6 cellular contexts compared by ENCODE assay signal in the genomic region with DNA sequence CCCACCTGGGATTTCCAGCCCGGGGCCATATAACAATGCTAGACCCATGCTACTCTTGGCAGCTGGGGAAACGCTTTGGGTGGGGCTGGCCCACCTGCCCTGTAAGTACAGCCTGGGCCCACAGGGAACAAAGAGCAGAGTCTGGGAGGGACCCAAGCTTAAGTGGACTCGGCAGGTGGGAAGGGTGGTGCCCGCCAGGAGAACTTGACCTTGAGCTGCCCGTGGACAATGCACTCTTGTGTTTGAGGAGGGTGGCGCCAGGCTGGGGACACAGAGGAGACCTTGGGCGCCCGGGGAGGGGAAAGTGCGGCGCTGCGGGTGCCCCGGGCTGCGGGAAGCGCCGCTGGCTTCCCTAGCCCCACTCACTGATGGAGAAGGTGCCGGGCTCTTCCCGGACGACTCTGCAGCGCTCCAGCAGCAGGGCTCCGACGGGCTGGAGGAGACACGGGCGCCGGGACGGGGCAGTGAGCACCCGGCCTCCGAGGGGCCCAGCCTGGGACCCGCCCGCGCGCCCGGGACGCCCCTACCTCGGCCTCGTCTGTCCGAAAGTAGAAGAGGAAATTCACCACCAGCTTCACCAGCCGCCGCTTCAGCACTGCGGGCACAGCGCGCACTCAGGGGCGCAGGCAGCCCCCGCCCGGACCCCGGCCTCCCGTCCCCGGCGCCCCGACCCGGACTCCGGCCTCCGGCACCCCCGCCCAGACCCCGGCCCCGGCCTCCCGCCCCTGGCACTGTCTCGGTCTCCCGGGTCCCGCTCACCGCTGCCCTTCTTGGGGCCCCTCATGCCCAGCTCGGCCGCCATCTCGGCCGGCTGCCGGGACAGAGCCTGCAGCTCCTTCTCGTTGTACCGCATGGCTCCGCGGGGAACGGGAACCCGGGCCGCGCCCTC. TPM values are rescaled to one million over a fixed set of nuclear protein-coding genes. Genes with fewer than 3 reads are reported as not detected.
DNase-seq lines count a peak whose midpoint lies in the region; ATAC-seq and TF ChIP-seq lines count a peak whose summit lies in the region.

No MANE protein-coding gene starts in this region.

- intact Hi-C loops in OCI-LY7 (cut with micrococcal nuclease; ENCODE audit: unreplicated experiment) = loop anchor here (1.0 to 5.0 kb wide), 5 partner anchors 38 to 377 kb away; partner anchors contain the start of gene AP3D1

- H3K4me3 ChIP-seq in OCI-LY7 (ENCODE audit: low read depth, low read length, poor library complexity, severe bottlenecking) (peak overlapping the region; percentile 96), foreskin fibroblast (ENCODE audit: low read depth in 1 of 2, low read length in 2 of 2) (peak overlapping the region; percentile 78 to 84), stomach smooth muscle (ENCODE audit: low read length in 2 of 2) (peak overlapping the region; percentile 53 to 84)

- H3K4me1 Mint-ChIP-seq in HFFc6 (ENCODE audit: low read depth) = peaks cover 47% of the 10 kb centered on the region

- peak overlapping the region; percentile 89 for H3K4me3 Mint-ChIP-seq in HFFc6

- no peak for TF ChIP-seq CTCF in HFFc6 (IDR thresholded peaks at IDR 0.05)
- no peak for TF ChIP-seq CTCF in OCI-LY7 (conservative IDR thresholded peaks at IDR 0.05; ENCODE audit: low read length)
- TF ChIP-seq CTCF in foreskin fibroblast (IDR thresholded peaks at IDR 0.05; ENCODE audit: low read depth, low read length) = no peak

- ATAC-seq in GM19463 (IDR thresholded peaks at IDR 0.05; ENCODE audit: unreplicated experiment) = no peak

- H3K9me2 ChIP-seq in OCI-LY7 (ENCODE audit: insufficient read depth, low read length) = no peaks in the 10 kb centered on the region

- peaks cover 63% of the 10 kb centered on the region for H3K79me2 ChIP-seq in OCI-LY7 (ENCODE audit: insufficient read depth, low read depth, low read length)

- no peak overlapping the region; the same call in 1 of the 2 replicates for H2AFZ ChIP-seq in OCI-LY7 (ENCODE audit: low read length)

- H3K27ac ChIP-seq in OCI-LY7 (ENCODE audit: low read depth, low read length, poor library complexity, severe bottlenecking) (peak overlapping the region; percentile 75), stomach smooth muscle (ENCODE audit: low read length) (peak overlapping the region; percentile 31)

- BruUV-seq in OCI-LY7 (replicated peaks; lab: Mats Ljungman, UMichigan) = no TSS peak

- peak overlapping the region; percentile 66 to 94 for H3K9ac ChIP-seq in stomach smooth muscle (ENCODE audit: low read length in 2 of 2)

- H3K4me2 ChIP-seq in OCI-LY7 (ENCODE audit: low read length) = peak overlapping the region; percentile 91

- peaks cover 14% of the 10 kb centered on the region; the same call in 1 of the 2 replicates for H3K27me3 Mint-ChIP-seq in HFFc6 (ENCODE audit: insufficient read depth)

- peak overlapping the region; percentile 97 for H3K27ac Mint-ChIP-seq in HFFc6

- CTCF ChIA-PET in OCI-LY7 (lab: Charles Lee; ENCODE audit: unreplicated experiment) = interaction anchor here (0.6 to 0.7 kb wide), 2 partner anchors 80 to 252 kb away, joined by 3 read pairs; no protein-coding TSS in a partner anchor

- no peaks in the 10 kb centered on the region for H3K27me3 ChIP-seq in stomach smooth muscle (ENCODE audit: control insufficient read depth in 1 of 2, insufficient read depth in 2 of 2, low read length in 2 of 2)

- peaks cover 38% of the 10 kb centered on the region for H4K20me1 ChIP-seq in OCI-LY7 (ENCODE audit: insufficient read depth, low read length)

- peak; percentile 60 for DNase-seq in DMS79 (lab: John Stamatoyannopoulos, UW)
- no peak for DNase-seq in HFFc6
- DNase-seq in OCI-LY7 (ENCODE audit: low spot score) = peak; percentile 45
- no peak for DNase-seq in foreskin fibroblast

- H3K36me3 ChIP-seq in OCI-LY7 (ENCODE audit: insufficient read depth, low read length) (peaks cover 81% of the 10 kb centered on the region), stomach smooth muscle (ENCODE audit: control insufficient read depth in 2 of 2, insufficient read depth in 2 of 2, low read length in 2 of 2) (peaks cover 3 to 17% of the 10 kb centered on the region in 2 donors)

- H3K9me3 Mint-ChIP-seq in HFFc6 = peaks cover 15% of the 10 kb centered on the region

- POLR2A ChIA-PET in OCI-LY7 (lab: Charles Lee) = no interaction called here

- peaks cover 32% of the 10 kb centered on the region for H3K36me3 Mint-ChIP-seq in HFFc6 (ENCODE audit: low read depth)

- H3K4me1 ChIP-seq in OCI-LY7 (ENCODE audit: insufficient read depth, low read length, poor library complexity, severe bottlenecking) (peaks cover 63% of the 10 kb centered on the region), stomach smooth muscle (ENCODE audit: control insufficient read depth, insufficient read depth, low read length) (peaks cover 58% of the 10 kb centered on the region)

- no peaks in the 10 kb centered on the region for H3K9me3 ChIP-seq in OCI-LY7 (ENCODE audit: low read length)
- H3K9me3 ChIP-seq in stomach smooth muscle (ENCODE audit: control insufficient read depth in 2 of 2, low read length in 2 of 2) = no peaks in the 10 kb centered on the region

RNA-seq across cellular contexts. Expression of gene PLEKHJ1, which starts 0.5 kb away (rescaled TPM):
- total RNA-seq in HFFc6 (2021; fragmentation: NEBNext Ultra II Directional; extraction: Animal tissue kit (Norgen Biotek cat#: 25700)) = 10 to 100 TPM; 45.9 to 57.3 (median 50.2) TPM
- 205 and 221 TPM in 2 replicates for total RNA-seq in OCI-LY7 (2014; rRNA removed; shearing (Covaris generic))
- 122 and 129 TPM in 2 replicates for total RNA-seq in OCI-LY7 (2022)

RNA-seq across cellular contexts. Expression of gene SF3A2, which starts 1.0 kb away (rescaled TPM):
- 10 to 100 TPM; 48.7 to 60.6 (median 54.8) TPM for total RNA-seq in HFFc6 (2021; fragmentation: NEBNext Ultra II Directional; extraction: Animal tissue kit (Norgen Biotek cat#: 25700))
- total RNA-seq in OCI-LY7 (2014; rRNA removed; shearing (Covaris generic)) = 104 and 124 TPM in 2 replicates
- total RNA-seq in OCI-LY7 (2022) = 206 and 207 TPM in 2 replicates

RNA-seq across cellular contexts. Expression of gene AMH, which starts 13.5 kb away (rescaled TPM):
- total RNA-seq in HFFc6 (2021; fragmentation: NEBNext Ultra II Directional; extraction: Animal tissue kit (Norgen Biotek cat#: 25700)) = 1 to 10 TPM in 5 of 6 experiments, under 1 TPM in 1; 0.98 to 2.3 (median 1.4) TPM
- 10.7 and 14.8 TPM in 2 replicates for total RNA-seq in OCI-LY7 (2014; rRNA removed; shearing (Covaris generic))
- total RNA-seq in OCI-LY7 (2022) = 45.7 and 49.7 TPM in 2 replicates

RNA-seq across cellular contexts. Expression of gene JSRP1, which starts 20.6 kb away (rescaled TPM):
- under 1 TPM; 0.27 to 0.99 (median 0.72) TPM for total RNA-seq in HFFc6 (2021; fragmentation: NEBNext Ultra II Directional; extraction: Animal tissue kit (Norgen Biotek cat#: 25700))
- total RNA-seq in OCI-LY7 (2014; rRNA removed; shearing (Covaris generic)) = 0.44 and 1.5 TPM in 2 replicates
- total RNA-seq in OCI-LY7 (2022) = 13.8 and 15.9 TPM in 2 replicates

RNA-seq across cellular contexts. Expression of gene PEAK3, which starts 46.3 kb away (rescaled TPM):
- total RNA-seq in HFFc6 (2021; fragmentation: NEBNext Ultra II Directional; extraction: Animal tissue kit (Norgen Biotek cat#: 25700)) = under 1 TPM; 0.07 to 0.53 (median 0.36) TPM
- not detected in 2 replicates for total RNA-seq in OCI-LY7 (2014; rRNA removed; shearing (Covaris generic))
- 0.18 TPM in 1 of 2 replicates, not detected in the other for total RNA-seq in OCI-LY7 (2022)

Comparison
In these comparisons a context has a peak if more than half of its experiments do, and no peak if none do; other contexts are left out.
1. DNase-seq: peak in DMS79 (single experiment) and OCI-LY7 (single experiment); none in HFFc6 (single experiment) and foreskin fibroblast (0 of 2).
2. Peak in every context shown above with its lines, with median percentiles within 50 percentile points of each other: H3K4me3 ChIP-seq.